18 cellular contexts compared by ENCODE assay signal in the genomic region with DNA sequence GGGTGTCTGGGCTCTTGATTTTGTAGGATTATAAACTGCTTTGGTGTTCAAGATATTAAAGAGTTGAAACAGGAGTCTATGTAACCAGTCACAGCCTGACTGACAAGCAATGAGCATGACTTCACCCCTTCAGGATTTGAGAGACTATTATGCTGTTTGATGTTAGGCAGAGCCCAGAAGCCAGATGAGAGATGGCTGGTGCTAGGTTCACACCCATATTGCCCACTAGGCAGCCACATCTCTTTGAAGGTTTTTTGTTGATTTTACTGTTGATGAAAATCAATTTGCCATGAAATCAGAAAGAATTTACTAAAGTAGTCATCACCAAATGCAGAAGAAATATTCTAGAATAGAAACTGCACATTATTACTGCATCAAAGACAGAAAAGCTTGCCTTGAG.
"Had no signal": no experiment of that assay in that cellular context is flagged by ENCODE, and none has a peak within 500 bp of the region (broad histone marks: within the 10 kb centered on the region; RNA-seq: fewer than 3 reads in every experiment).

No MANE protein-coding gene starts in this region.

- DNase-seq: effector memory CD8-positive, alpha-beta T cell; gastrocnemius medialis; heart right ventricle; hypothalamus; kidney glomerular epithelial cell; mammary epithelial cell; posterior cingulate gyrus; stimulated activated CD4-positive, alpha-beta T cell treated with anti-CD3 and anti-CD28 coated beads, Interleukin-2, amount 100 ng/mL, for 24 hours; stimulated activated CD4-positive, alpha-beta T cell treated with anti-CD3 and anti-CD28 coated beads, Interleukin-4, amount 100 ng/mL, for 4 hours; stimulated activated naive CD4-positive, alpha-beta T cell; stomach; substantia nigra; trophoblast cell had no signal

- H3K27me3 ChIP-seq: esophagus muscularis mucosa, gastrocnemius medialis, heart right ventricle, neutrophil, stomach had no signal

- H3K27ac ChIP-seq: epithelial cell of prostate, esophagus muscularis mucosa, gastrocnemius medialis, heart right ventricle, neutrophil, stomach had no signal

- H3K4me1 ChIP-seq: esophagus muscularis mucosa, gastrocnemius medialis, heart right ventricle, stomach had no signal

- H3K36me3 ChIP-seq: esophagus muscularis mucosa, gastrocnemius medialis, heart right ventricle, neutrophil, stomach had no signal

- H3K9me3 ChIP-seq: esophagus muscularis mucosa, gastrocnemius medialis, neutrophil, stomach had no signal

- H3K4me3 ChIP-seq: esophagus muscularis mucosa, gastrocnemius medialis, heart right ventricle, stomach had no signal

- ATAC-seq: effector memory CD8-positive, alpha-beta T cell; gastrocnemius medialis; heart right ventricle; natural killer cell treated with Interleukin-12 subunit alpha and Interleukin-12 subunit beta and Interleukin-15 and Interleukin-18, amount 100 ng/mL, for 72 hours; sciatic nerve had no signal
